ENCODE assay signal across 9 cellular contexts in the genomic region with DNA sequence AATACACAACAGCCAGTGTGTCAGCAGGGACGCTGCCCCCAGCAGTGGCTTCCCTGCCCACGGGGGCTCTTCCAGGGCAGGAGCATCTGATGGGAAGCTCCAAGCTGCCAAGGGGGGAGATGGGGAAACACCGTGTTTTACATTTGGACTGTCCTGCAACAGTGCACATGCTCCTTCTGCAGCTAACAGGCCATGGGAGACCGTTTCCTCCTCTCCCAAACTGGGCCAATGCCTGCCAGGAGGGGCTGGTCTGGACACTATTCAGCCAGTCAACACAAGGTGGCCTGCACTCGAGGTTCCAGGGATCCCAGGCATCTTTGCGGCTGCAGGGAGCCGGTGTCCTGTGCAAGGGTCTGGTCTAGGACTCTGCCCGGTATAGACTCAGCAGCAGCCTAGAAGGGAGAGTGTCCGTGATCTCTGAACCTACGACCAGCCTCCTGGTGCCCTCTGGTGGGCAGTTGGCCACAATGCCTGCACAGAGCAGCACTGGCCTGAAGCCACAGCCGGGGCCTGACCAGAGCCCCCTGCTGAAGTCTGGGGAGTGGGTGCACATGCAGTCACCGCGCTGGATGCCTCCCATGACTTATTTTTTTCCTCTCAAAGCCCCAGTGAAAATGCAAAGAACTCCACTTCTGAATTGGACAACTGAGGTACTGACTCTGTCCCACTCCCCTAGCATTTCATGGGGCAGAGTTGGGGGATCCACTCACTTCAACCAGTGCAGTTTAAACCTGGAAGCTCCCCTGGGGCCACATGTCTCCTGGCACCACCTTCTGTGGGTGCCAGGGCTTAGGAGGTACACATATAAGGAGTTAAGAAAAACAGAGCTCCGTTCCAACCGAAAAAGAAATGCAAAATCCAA. TPM values are rescaled to one million over a fixed set of nuclear protein-coding genes. Genes with fewer than 3 reads are reported as not detected.
DNase-seq lines count a peak whose midpoint lies in the region; ATAC-seq and TF ChIP-seq lines count a peak whose summit lies in the region.
"Had no signal": no experiment of that assay in that cellular context is flagged by ENCODE, and none has a peak within 500 bp of the region (broad histone marks: within the 10 kb centered on the region; RNA-seq: fewer than 3 reads in every experiment).

No MANE protein-coding gene starts in this region.

- H3K27me3 Mint-ChIP-seq in CD8-positive, alpha-beta memory T cell: peaks cover 0 to 2% of the 10 kb centered on the region in 2 donors
- no peaks in the 10 kb centered on the region for H3K27me3 Mint-ChIP-seq in activated T-cell treated with anti-CD3 and anti-CD28 coated beads, Interleukin-2, amount 50 U/mL, for 72 hours (ENCODE audit: low read depth)
- H3K27me3 Mint-ChIP-seq: stimulated activated naive CD8-positive, alpha-beta T cell treated with anti-CD3 and anti-CD28 coated beads, Interleukin-15, Interleukin-2, amounts not matched to agents 100 ng/mL and 50 ng/mL, for 24 hours had no signal

- CTCF ChIA-PET in CD8-positive, alpha-beta memory T cell (lab: Charles Lee): interaction anchor here (1.5 to 2.0 kb wide), 3 partner anchors 9 to 42 kb away, joined by 3 to 5 read pairs (median 5); no protein-coding TSS in a partner anchor

- peaks cover 3 to 49% (median 11%) of the 10 kb centered on the region in 3 donors for H3K36me3 Mint-ChIP-seq in CD8-positive, alpha-beta memory T cell
- peaks cover 5 to 35% of the 10 kb centered on the region in 2 donors for H3K36me3 Mint-ChIP-seq in activated T-cell treated with anti-CD3 and anti-CD28 coated beads, Interleukin-2, amount 50 U/mL, for 72 hours (ENCODE audit: insufficient read depth in 2 of 2)

- intact Hi-C loops in uterus (cut with DNase I; ENCODE audit: low total_unique reads): no loop called here

- no peaks in the 10 kb centered on the region for H3K9me3 ChIP-seq in CD8-positive, alpha-beta memory T cell (ENCODE audit: low read length)
- no peaks in the 10 kb centered on the region for H3K9me3 ChIP-seq in uterus

- H3K27me3 ChIP-seq in CD8-positive, alpha-beta memory T cell (ENCODE audit: insufficient read depth, low read length, poor library complexity, severe bottlenecking): no peaks in the 10 kb centered on the region
- H3K27me3 ChIP-seq in H7 (ENCODE audit: control insufficient read depth, insufficient read depth, low read length) (no peaks in the 10 kb centered on the region), foreskin keratinocyte (no peaks in the 10 kb centered on the region), uterus (no peaks in the 10 kb centered on the region)

- no peaks in the 10 kb centered on the region for H3K4me1 Mint-ChIP-seq in CD8-positive, alpha-beta memory T cell
- no peaks in the 10 kb centered on the region for H3K4me1 Mint-ChIP-seq in activated T-cell treated with anti-CD3 and anti-CD28 coated beads, Interleukin-2, amount 50 U/mL, for 72 hours (ENCODE audit: low read depth)

- H3K27ac Mint-ChIP-seq in CD8-positive, alpha-beta memory T cell: no peak overlapping the region
- H3K27ac Mint-ChIP-seq in activated T-cell treated with anti-CD3 and anti-CD28 coated beads, Interleukin-2, amount 50 U/mL, for 72 hours: no peak overlapping the region
- H3K27ac Mint-ChIP-seq: stimulated activated naive CD8-positive, alpha-beta T cell treated with anti-CD3 and anti-CD28 coated beads, Interleukin-15, Interleukin-2, amounts not matched to agents 100 ng/mL and 50 ng/mL, for 24 hours had no signal

- peaks cover 27% of the 10 kb centered on the region for H3K36me3 ChIP-seq in CD8-positive, alpha-beta memory T cell (ENCODE audit: insufficient read depth, low read length)
- H3K36me3 ChIP-seq in H7 (replicated peaks; ENCODE audit: control insufficient read depth, insufficient read depth, low read length) (peaks cover 30% of the 10 kb centered on the region), uterus (no peaks in the 10 kb centered on the region)

- no peaks in the 10 kb centered on the region for H3K9me3 Mint-ChIP-seq in CD8-positive, alpha-beta memory T cell
- no peaks in the 10 kb centered on the region for H3K9me3 Mint-ChIP-seq in activated T-cell treated with anti-CD3 and anti-CD28 coated beads, Interleukin-2, amount 50 U/mL, for 72 hours
- H3K9me3 Mint-ChIP-seq: stimulated activated naive CD8-positive, alpha-beta T cell treated with anti-CD3 and anti-CD28 coated beads, Interleukin-15, Interleukin-2, amounts not matched to agents 100 ng/mL and 50 ng/mL, for 24 hours had no signal

- no peaks in the 10 kb centered on the region for H3K4me1 ChIP-seq in CD8-positive, alpha-beta memory T cell (ENCODE audit: insufficient read depth, low read length)
- H3K4me1 ChIP-seq in foreskin keratinocyte (peaks cover 8% of the 10 kb centered on the region), uterus (no peaks in the 10 kb centered on the region)

- TF ChIP-seq CTCF in foreskin keratinocyte (conservative IDR thresholded peaks at IDR 0.05): peak; percentile 83
- TF ChIP-seq CTCF in uterus (IDR thresholded peaks at IDR 0.05): peak; percentile 15 to 65 (median 44)

- TF ChIP-seq POLR2A in uterus (IDR thresholded peaks at IDR 0.05): no peak

- H3K4me3 Mint-ChIP-seq in CD8-positive, alpha-beta memory T cell: no peak overlapping the region
- H3K4me3 Mint-ChIP-seq in activated T-cell treated with anti-CD3 and anti-CD28 coated beads, Interleukin-2, amount 50 U/mL, for 72 hours: no peak overlapping the region
- H3K4me3 Mint-ChIP-seq: stimulated activated naive CD8-positive, alpha-beta T cell treated with anti-CD3 and anti-CD28 coated beads, Interleukin-15, Interleukin-2, amounts not matched to agents 100 ng/mL and 50 ng/mL, for 24 hours had no signal

- H3K4me3 ChIP-seq in CD8-positive, alpha-beta memory T cell (ENCODE audit: low read length): no peak overlapping the region
- H3K4me3 ChIP-seq in H7 (ENCODE audit: insufficient read depth, low read depth, low read length): no peak overlapping the region
- H3K4me3 ChIP-seq in uterus: no peak overlapping the region

- ATAC-seq in activated T-cell treated with anti-CD3 and anti-CD28 coated beads, Interleukin-2, amount 50 U/mL, for 72 hours (replicated peaks in 1 of 2): peak; percentile 56 to 62
- ATAC-seq in foreskin keratinocyte (peak; percentile 70), HG02759 (IDR thresholded peaks at IDR 0.05; ENCODE audit: unreplicated experiment) (no peak)

- peak in 3 of 5 donors; percentile 7 to 54 (median 28) for DNase-seq in CD8-positive, alpha-beta memory T cell
- DNase-seq in H7 (peak; percentile 94), NOMO-1 treated with dmso at 0.1 percent for 144 hours (lab: John Stamatoyannopoulos, UW; ENCODE audit: unreplicated experiment) (peak; percentile 28), foreskin keratinocyte (peak; percentile 10 to 37), occipital lobe (lab: John Stamatoyannopoulos, UW) (peak; percentile 14), uterus (peak; percentile 29 to 41)
- DNase-seq in activated T-cell treated with anti-CD3 and anti-CD28 coated beads, Interleukin-2, amount 50 U/mL, for 72 hours: peak; percentile 55 to 56

- POLR2A ChIA-PET in CD8-positive, alpha-beta memory T cell (lab: Charles Lee): no interaction called here

- no peak overlapping the region for H3K27ac ChIP-seq in CD8-positive, alpha-beta memory T cell (ENCODE audit: low read depth, low read length)
- H3K27ac ChIP-seq in foreskin keratinocyte (no peak overlapping the region), uterus (no peak overlapping the region)

RNA-seq across cellular contexts. Expression of a gene that starts 33.3 kb away (rescaled TPM):
- total RNA-seq in CD8-positive, alpha-beta memory T cell: 100 to 1,000 TPM; 156 TPM
- polyA plus RNA-seq in CD8-positive, alpha-beta memory T cell: 27.5 TPM
- total RNA-seq in H7 (2014; rRNA removed; shearing (Covaris generic)): 363 and 366 TPM in 2 replicates
- 100 to 1,000 TPM; 217 to 272 TPM for total RNA-seq in activated T-cell treated with anti-CD3 and anti-CD28 coated beads, Interleukin-2, amount 50 U/mL, for 72 hours
- total RNA-seq in foreskin keratinocyte (115 and 118 TPM in 2 replicates), occipital lobe (26.8 TPM), uterus (10 to 100 TPM; 11.8 to 50.4 (median 25.7) TPM)
- 75.1 and 78.4 TPM in 2 replicates for polyA plus RNA-seq in foreskin keratinocyte

RNA-seq across cellular contexts. Expression of a gene that starts 34.1 kb away (rescaled TPM):
- not detected for total RNA-seq in CD8-positive, alpha-beta memory T cell
- polyA plus RNA-seq in CD8-positive, alpha-beta memory T cell: not detected
- total RNA-seq in H7 (2014; rRNA removed; shearing (Covaris generic)): not detected in 2 replicates
- total RNA-seq in activated T-cell treated with anti-CD3 and anti-CD28 coated beads, Interleukin-2, amount 50 U/mL, for 72 hours: not detected
- total RNA-seq in foreskin keratinocyte (not detected in 2 replicates), occipital lobe (not detected), uterus (under 1 TPM in 1 of 4 donors, not detected in 3; 0.55 TPM)
- polyA plus RNA-seq in foreskin keratinocyte: not detected in 2 replicates

Comparison
In these comparisons a context has a peak if more than half of its experiments do, and no peak if none do; other contexts are left out.
1. DNase-seq: peak in every context shown above with its lines; median percentile 94 in H7; 56 in activated T-cell treated with anti-CD3 and anti-CD28 coated beads, Interleukin-2, amount 50 U/mL, for 72 hours; 35 in uterus; 28 in CD8-positive, alpha-beta memory T cell; 28 in NOMO-1 treated with dmso at 0.1 percent for 144 hours; 24 in foreskin keratinocyte; 14 in occipital lobe.